Comparison of ENCODE assay signal across 10 cellular contexts in genomic region chr4:67198757-67199156, GRCh38.
A peak's percentile ranks its signal among the peaks of the same experiment; 100 is the strongest.
DNase-seq lines count a peak whose midpoint lies in the region; ATAC-seq and TF ChIP-seq lines count a peak whose summit lies in the region.
"Had no signal": no experiment of that assay in that cellular context is flagged by ENCODE, and none has a peak within 500 bp of the region (broad histone marks: within the 10 kb centered on the region; RNA-seq: fewer than 3 reads in every experiment).

No MANE protein-coding gene starts in this region.

- intact Hi-C loops in MCF 10A (cut with micrococcal nuclease) (loop anchor here (1.0 kb wide), 1 partner anchor 110 kb away; no protein-coding TSS in a partner anchor), breast epithelium (cut with DNase I; ENCODE audit: low total_unique reads) (no loop called here), upper lobe of right lung (cut with DNase I) (no loop called here)

- no TSS peak for BruUV-seq in MCF 10A (replicated peaks; lab: Mats Ljungman, UMichigan)

- no peak for TF ChIP-seq POLR2A in breast epithelium (IDR thresholded peaks at IDR 0.05)

- POLR2A ChIA-PET in MCF 10A (lab: Yijun Ruan, JAX), result no interaction called here

- CTCF ChIA-PET in MCF 10A (lab: Yijun Ruan, JAX), result interaction anchor here (0.7 to 1.5 kb wide), 4 partner anchors 31 to 422 kb away, joined by 3 read pairs; no protein-coding TSS in a partner anchor

- no peaks in the 10 kb centered on the region for H3K36me3 Mint-ChIP-seq in MCF 10A (ENCODE audit: insufficient read depth, unreplicated experiment)

- H3K27me3 ChIP-seq in breast epithelium (no peaks in the 10 kb centered on the region), upper lobe of right lung (no peaks in the 10 kb centered on the region)
- H3K27me3 ChIP-seq: tibial nerve had no signal

- no peak overlapping the region for H3K27ac Mint-ChIP-seq in MCF 10A (ENCODE audit: low read depth, unreplicated experiment)

- H3K4me3 Mint-ChIP-seq in MCF 10A (ENCODE audit: unreplicated experiment), result no peak overlapping the region

- H3K27ac ChIP-seq in breast epithelium, result no peak overlapping the region
- no peak overlapping the region for H3K27ac ChIP-seq in upper lobe of right lung
- H3K27ac ChIP-seq: tibial nerve had no signal

- H3K4me3 ChIP-seq in breast epithelium (no peak overlapping the region), upper lobe of right lung (no peak overlapping the region)
- H3K4me3 ChIP-seq: tibial nerve had no signal

- H3K4me1 ChIP-seq in breast epithelium (no peaks in the 10 kb centered on the region), upper lobe of right lung (no peaks in the 10 kb centered on the region)
- H3K4me1 ChIP-seq: tibial nerve had no signal

- no peaks in the 10 kb centered on the region for H3K9me3 Mint-ChIP-seq in MCF 10A (ENCODE audit: unreplicated experiment)

- H3K9me3 ChIP-seq in breast epithelium (no peaks in the 10 kb centered on the region), upper lobe of right lung (no peaks in the 10 kb centered on the region)
- H3K9me3 ChIP-seq: tibial nerve had no signal

- TF ChIP-seq CTCF in MCF 10A (IDR thresholded peaks at IDR 0.05; ENCODE audit: unreplicated experiment) (peak; percentile 29), breast epithelium (IDR thresholded peaks at IDR 0.05) (peak in 1 of 3 donors; percentile 22), upper lobe of right lung (IDR thresholded peaks at IDR 0.05) (peak; percentile 15)

- ATAC-seq in upper lobe of right lung (no peak), GM18520 (IDR thresholded peaks at IDR 0.05; ENCODE audit: unreplicated experiment) (no peak)

- no peaks in the 10 kb centered on the region for H3K4me1 Mint-ChIP-seq in MCF 10A (ENCODE audit: insufficient read depth, unreplicated experiment)

- H3K27me3 Mint-ChIP-seq in MCF 10A (ENCODE audit: insufficient read depth, unreplicated experiment), result no peaks in the 10 kb centered on the region

- DNase-seq in MCF 10A (ENCODE audit: unreplicated experiment) (peak; percentile 65), breast epithelium (ENCODE audit: low spot score in 2 of 2) (no peak), NCI-H2171 (lab: John Stamatoyannopoulos, UW) (peak; percentile 0), dermis microvascular lymphatic vessel endothelial cell (ENCODE audit: low read depth in 2 of 2) (peak; percentile 1 to 5), upper lobe of right lung (no peak), NCI-H146 (lab: John Stamatoyannopoulos, UW) (no peak), NCI-H146 treated with DMSO at 0.1 percent for 48 hours (lab: John Stamatoyannopoulos, UW; ENCODE audit: unreplicated experiment) (no peak)
- DNase-seq: DMS79 had no signal

- no peaks in the 10 kb centered on the region for H3K36me3 ChIP-seq in breast epithelium
- no peaks in the 10 kb centered on the region for H3K36me3 ChIP-seq in upper lobe of right lung
- H3K36me3 ChIP-seq: tibial nerve had no signal

Comparison
In these comparisons a context has a peak if more than half of its experiments do, and no peak if none do; other contexts are left out.
1. DNase-seq: peak in MCF 10A (single experiment), NCI-H2171 (single experiment) and dermis microvascular lymphatic vessel endothelial cell (2 of 2); none in breast epithelium (0 of 2), upper lobe of right lung (single experiment), NCI-H146 (single experiment) and NCI-H146 treated with DMSO at 0.1 percent for 48 hours (single experiment).